In the genomic region with DNA sequence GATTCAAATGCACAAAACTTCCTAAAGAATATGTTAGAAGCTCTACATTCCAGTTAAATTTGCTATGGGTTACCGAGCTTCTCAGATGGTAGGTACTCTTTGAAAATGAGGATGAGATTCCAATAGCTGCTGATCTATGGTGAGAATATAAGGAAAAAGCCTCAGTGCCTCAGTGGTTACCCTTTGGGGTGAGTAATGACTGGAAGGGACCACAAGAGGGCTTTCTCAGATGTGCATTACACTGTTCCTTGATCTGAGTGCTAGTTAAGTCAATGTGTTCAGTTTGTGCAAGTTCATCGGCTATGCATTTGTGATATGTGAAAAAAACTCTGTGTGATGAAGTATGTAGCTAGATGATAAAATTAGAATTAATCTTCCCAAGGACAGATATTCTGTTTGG, we compare ENCODE assay signal across 8 cellular contexts. TPM values are rescaled to one million over a fixed set of nuclear protein-coding genes. Genes with fewer than 3 reads are reported as not detected.
DNase-seq lines count a peak whose midpoint lies in the region; ATAC-seq and TF ChIP-seq lines count a peak whose summit lies in the region.

No MANE protein-coding gene starts in this region.

- H3K27me3 ChIP-seq in breast epithelium (peaks cover 0 to 24% of the 10 kb centered on the region in 2 donors), OCI-LY3 (ENCODE audit: low read depth, low read length) (no peaks in the 10 kb centered on the region), prostate gland (replicated peaks; ENCODE audit: insufficient read depth) (no peaks in the 10 kb centered on the region)

- H3K9me3 ChIP-seq in breast epithelium (no peaks in the 10 kb centered on the region), OCI-LY3 (ENCODE audit: insufficient read depth, low read length) (no peaks in the 10 kb centered on the region), prostate gland (no peaks in the 10 kb centered on the region)

- H3K4me3 ChIP-seq in breast epithelium (no peak overlapping the region), OCI-LY3 (ENCODE audit: low read length) (peak overlapping the region; percentile 94), prostate gland (no peak overlapping the region)

- H3K27ac Mint-ChIP-seq in MCF 10A (ENCODE audit: low read depth, unreplicated experiment) = no peak overlapping the region
- H3K27ac Mint-ChIP-seq in stimulated activated naive B cell treated with anti-CD40 and anti-IgM and Interleukin-4, amounts not matched to agents 10 μg/mL and 1 μg/mL and 100 μg/mL, for 72 hours = no peak overlapping the region

- DNase-seq in MCF 10A (ENCODE audit: unreplicated experiment) (peak; percentile 51), breast epithelium (ENCODE audit: low spot score in 2 of 2) (no peak), Right ventricle myocardium superior (no peak), prostate gland (ENCODE audit: low spot score) (no peak)
- DNase-seq in stimulated activated naive B cell treated with anti-CD40 and anti-IgM and Interleukin-4, amounts not matched to agents 10 μg/mL and 1 μg/mL and 100 μg/mL, for 72 hours = no peak

- no peak for TF ChIP-seq POLR2A in breast epithelium (IDR thresholded peaks at IDR 0.05)
- TF ChIP-seq POLR2A in prostate gland (IDR thresholded peaks at IDR 0.05) = no peak

- ATAC-seq in HG02981 (IDR thresholded peaks at IDR 0.05; ENCODE audit: unreplicated experiment) = peak; percentile 40
- ATAC-seq in esophagus mucosa = peak; percentile 35
- peak; percentile 62 to 66 for ATAC-seq in stimulated activated naive B cell treated with anti-CD40 and anti-IgM and Interleukin-4, amounts not matched to agents 10 μg/mL and 1 μg/mL and 100 μg/mL, for 72 hours (replicated peaks)
- no peak for ATAC-seq in Right ventricle myocardium superior (ENCODE audit: poor library complexity)

- no peaks in the 10 kb centered on the region for H4K20me1 ChIP-seq in OCI-LY3 (ENCODE audit: insufficient read depth, low read length)

- POLR2A ChIA-PET in MCF 10A (lab: Yijun Ruan, JAX) = interaction anchor here (0.5 kb wide), 1 partner anchor 563 kb away, joined by 4 read pairs; no protein-coding TSS in a partner anchor

- no peaks in the 10 kb centered on the region for H3K9me3 Mint-ChIP-seq in MCF 10A (ENCODE audit: unreplicated experiment)
- H3K9me3 Mint-ChIP-seq in stimulated activated naive B cell treated with anti-CD40 and anti-IgM and Interleukin-4, amounts not matched to agents 10 μg/mL and 1 μg/mL and 100 μg/mL, for 72 hours = no peaks in the 10 kb centered on the region

- BruUV-seq in MCF 10A (replicated peaks; lab: Mats Ljungman, UMichigan) = no TSS peak

- TF ChIP-seq CTCF in MCF 10A (IDR thresholded peaks at IDR 0.05; ENCODE audit: unreplicated experiment) = peak; percentile 40
- TF ChIP-seq CTCF in breast epithelium (IDR thresholded peaks at IDR 0.05) = peak in 1 of 3 donors; percentile 29
- peak; percentile 75 for TF ChIP-seq CTCF in OCI-LY3 (IDR thresholded peaks at IDR 0.05; ENCODE audit: low read depth, low read length)
- peak in 1 of 4 experiments; percentile 13 for TF ChIP-seq CTCF in prostate gland (IDR thresholded peaks at IDR 0.05)

- 72% methylated on average over 2 of the region's 2 CpGs for WGBS in prostate gland

- H3K4me1 ChIP-seq in breast epithelium (no peaks in the 10 kb centered on the region), OCI-LY3 (ENCODE audit: low read length) (peaks cover 70% of the 10 kb centered on the region), prostate gland (replicated peaks) (peaks cover 7% of the 10 kb centered on the region)

- no peak overlapping the region for H3K27ac ChIP-seq in breast epithelium
- H3K27ac ChIP-seq in OCI-LY3 (ENCODE audit: low read length) = peak overlapping the region; percentile 98
- no peak overlapping the region for H3K27ac ChIP-seq in prostate gland

- peaks cover 39% of the 10 kb centered on the region for H3K27me3 Mint-ChIP-seq in MCF 10A (ENCODE audit: insufficient read depth, unreplicated experiment)
- H3K27me3 Mint-ChIP-seq in stimulated activated naive B cell treated with anti-CD40 and anti-IgM and Interleukin-4, amounts not matched to agents 10 μg/mL and 1 μg/mL and 100 μg/mL, for 72 hours = peaks cover 26 to 34% of the 10 kb centered on the region in 2 donors

- H3K4me2 ChIP-seq in OCI-LY3 (ENCODE audit: low read length) = peak overlapping the region; percentile 96

- H3K4me3 Mint-ChIP-seq in MCF 10A (ENCODE audit: unreplicated experiment) = no peak overlapping the region
- no peak overlapping the region for H3K4me3 Mint-ChIP-seq in stimulated activated naive B cell treated with anti-CD40 and anti-IgM and Interleukin-4, amounts not matched to agents 10 μg/mL and 1 μg/mL and 100 μg/mL, for 72 hours

- intact Hi-C loops in MCF 10A (cut with micrococcal nuclease) (loop anchor here (2.0 kb wide), 1 partner anchor 272 kb away; no protein-coding TSS in a partner anchor), breast epithelium (cut with DNase I; ENCODE audit: low total_unique reads) (no loop called here), Right ventricle myocardium superior (cut with DNase I) (loop anchor here (10.0 kb wide), 1 partner anchor 268 kb away; no protein-coding TSS in a partner anchor), prostate gland (cut with DNase I) (no loop called here)

- peak overlapping the region; percentile 92 for H3K9ac ChIP-seq in OCI-LY3 (ENCODE audit: low read length)

- no peaks in the 10 kb centered on the region for H3K36me3 ChIP-seq in breast epithelium
- H3K36me3 ChIP-seq in OCI-LY3 (replicated peaks; ENCODE audit: low read depth, low read length) = no peaks in the 10 kb centered on the region
- H3K36me3 ChIP-seq in prostate gland = no peaks in the 10 kb centered on the region

- H3K36me3 Mint-ChIP-seq in MCF 10A (ENCODE audit: insufficient read depth, unreplicated experiment) = no peaks in the 10 kb centered on the region
- H3K36me3 Mint-ChIP-seq in stimulated activated naive B cell treated with anti-CD40 and anti-IgM and Interleukin-4, amounts not matched to agents 10 μg/mL and 1 μg/mL and 100 μg/mL, for 72 hours = no peaks in the 10 kb centered on the region

- peaks cover 83% of the 10 kb centered on the region for H3K79me2 ChIP-seq in OCI-LY3 (ENCODE audit: low read length)

- CTCF ChIA-PET in MCF 10A (lab: Yijun Ruan, JAX) = interaction anchor here (0.8 to 2.2 kb wide), 7 partner anchors 10 to 273 kb away, joined by 3 to 7 read pairs (median 6); no protein-coding TSS in a partner anchor

- H2AFZ ChIP-seq in OCI-LY3 (ENCODE audit: low read depth, low read length) = no peak overlapping the region

- H3K4me1 Mint-ChIP-seq in MCF 10A (ENCODE audit: insufficient read depth, unreplicated experiment) = no peaks in the 10 kb centered on the region
- peaks cover 6 to 30% of the 10 kb centered on the region in 2 donors for H3K4me1 Mint-ChIP-seq in stimulated activated naive B cell treated with anti-CD40 and anti-IgM and Interleukin-4, amounts not matched to agents 10 μg/mL and 1 μg/mL and 100 μg/mL, for 72 hours

RNA-seq across cellular contexts. Expression of a gene that starts 3.5 kb away (rescaled TPM):
- total RNA-seq in MCF 10A (2022) (1.1 and 1.2 TPM in 2 replicates), breast epithelium (10 to 100 TPM in 1 of 3 donors, 1 to 10 TPM in 2; 3.3 to 62.4 (median 4.2) TPM), esophagus mucosa (10.9 TPM), Right ventricle myocardium superior (0.27 TPM), prostate gland (1 to 10 TPM; 1.1 to 3.1 TPM)

Comparison
In these comparisons a context has a peak if more than half of its experiments do, and no peak if none do; other contexts are left out.
1. intact Hi-C loops: an anchor here in MCF 10A (2.0 kb wide) and Right ventricle myocardium superior (10.0 kb wide); none called in breast epithelium and prostate gland.